Comparison of ENCODE assay signal across 8 cellular contexts in the genomic region with DNA sequence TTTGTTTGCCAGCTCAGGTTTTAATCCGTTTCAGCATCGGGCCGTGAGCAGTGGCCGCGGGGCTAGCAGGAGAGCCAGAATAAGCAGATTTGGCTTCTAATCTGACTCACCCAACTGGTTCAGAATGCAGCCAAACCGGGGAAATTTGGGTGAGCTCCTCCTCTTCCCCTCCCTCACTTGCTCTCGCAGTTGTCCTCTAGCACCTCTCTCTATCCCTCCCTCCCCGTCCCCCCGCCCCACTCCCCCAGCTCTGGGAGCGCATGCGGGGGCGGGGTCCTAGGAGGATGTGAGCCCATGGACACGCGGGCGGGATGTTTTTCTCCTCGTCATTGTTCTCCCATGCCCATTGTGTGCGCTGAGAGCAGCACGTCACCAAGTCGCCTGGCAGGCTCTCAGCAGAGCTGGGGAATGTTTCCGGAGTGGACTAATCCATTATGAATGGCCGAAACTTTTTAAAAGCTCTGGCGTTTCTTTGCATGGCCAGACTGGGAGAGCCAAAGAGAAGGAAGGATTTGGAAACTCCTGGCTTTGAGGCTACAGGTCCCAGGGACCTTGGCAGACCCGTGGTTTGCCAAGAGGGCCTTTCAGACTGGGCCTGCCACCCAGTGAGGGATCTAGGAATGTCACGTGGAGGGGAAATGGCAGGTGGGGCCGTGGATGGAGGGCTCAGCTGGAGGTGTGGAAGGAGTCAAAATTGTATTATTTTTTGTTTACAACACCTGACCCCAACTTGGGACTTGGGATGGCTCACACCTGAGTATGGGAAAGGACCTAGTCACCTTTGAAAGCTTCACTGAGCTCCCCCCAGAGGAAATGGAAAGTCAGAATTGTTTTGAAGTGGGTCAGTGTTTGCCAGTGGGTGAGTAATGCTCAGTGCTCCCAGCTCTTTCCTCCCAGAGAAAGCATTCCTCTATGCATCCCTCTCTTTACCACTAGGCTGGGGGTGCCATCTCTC. TPM values are rescaled to one million over a fixed set of nuclear protein-coding genes. Genes with fewer than 3 reads are reported as not detected.
DNase-seq lines count a peak whose midpoint lies in the region; ATAC-seq and TF ChIP-seq lines count a peak whose summit lies in the region.

No MANE protein-coding gene starts in this region.

- H3K27me3 ChIP-seq in WERI-Rb-1 (ENCODE audit: insufficient read depth, low read depth, severe bottlenecking) (peaks cover 91% of the 10 kb centered on the region), mucosa of rectum (ENCODE audit: control insufficient read depth in 2 of 2, insufficient read depth in 2 of 2, low read length in 2 of 2) (no peaks in the 10 kb centered on the region)

- peaks cover 27% of the 10 kb centered on the region for H3K4me1 Mint-ChIP-seq in Calu3 (ENCODE audit: low read depth, unreplicated experiment)

- H3K9me3 Mint-ChIP-seq in Calu3 (ENCODE audit: low read depth, unreplicated experiment), result no peaks in the 10 kb centered on the region

- TSS peak; percentile 54 for BruUV-seq in Calu3 (replicated peaks; lab: Mats Ljungman, UMichigan)

- intact Hi-C loops in Calu3 (cut with micrococcal nuclease; ENCODE audit: unreplicated experiment), result loop anchor here (5.0 kb wide), 1 partner anchor 34 kb away; no protein-coding TSS in a partner anchor

- peaks cover 21% of the 10 kb centered on the region for H3K9me3 ChIP-seq in WERI-Rb-1 (ENCODE audit: severe bottlenecking)
- H3K9me3 ChIP-seq in mucosa of rectum (ENCODE audit: control insufficient read depth in 2 of 2, low read length in 2 of 2), result no peaks in the 10 kb centered on the region

- H3K27me3 Mint-ChIP-seq in Calu3 (ENCODE audit: unreplicated experiment), result peaks cover 8% of the 10 kb centered on the region

- H3K27ac Mint-ChIP-seq in Calu3 (ENCODE audit: unreplicated experiment), result peak overlapping the region; percentile 83

- H3K27ac ChIP-seq in WERI-Rb-1 (no peak overlapping the region), mucosa of rectum (ENCODE audit: low read depth in 2 of 2, low read length in 2 of 2) (peak overlapping the region; percentile 31 to 35), urinary bladder (ENCODE audit: low read depth) (no peak overlapping the region)

- no peak overlapping the region for H3K9ac ChIP-seq in mucosa of rectum (ENCODE audit: low read depth in 1 of 2, low read length in 2 of 2)

- peak; percentile 82 for DNase-seq in Calu3
- peak; percentile 78 for DNase-seq in LNCaP clone FGC (ENCODE audit: low read depth)
- peak; percentile 79 for DNase-seq in WERI-Rb-1
- DNase-seq in fibroblast of mammary gland (ENCODE audit: low read depth), result peak; percentile 87
- DNase-seq in NCI-H1694 (lab: John Stamatoyannopoulos, UW), result no peak

- peaks cover 14% of the 10 kb centered on the region for H3K36me3 Mint-ChIP-seq in Calu3 (ENCODE audit: insufficient read depth, unreplicated experiment)

- CTCF ChIA-PET in Calu3 (lab: Charles Lee), result interaction anchor here (0.5 to 2.1 kb wide), 15 partner anchors 13 to 278 kb away, joined by 3 to 14 read pairs (median 6); a partner anchor contains a TSS

- no peak for ATAC-seq in HG03097 (IDR thresholded peaks at IDR 0.05; ENCODE audit: low FRiP score, unreplicated experiment)

- H3K4me3 Mint-ChIP-seq in Calu3 (ENCODE audit: low read depth, unreplicated experiment), result peak overlapping the region; percentile 63

- H3K36me3 ChIP-seq in WERI-Rb-1, result no peaks in the 10 kb centered on the region
- H3K36me3 ChIP-seq in mucosa of rectum (ENCODE audit: control insufficient read depth in 2 of 2, insufficient read depth in 2 of 2, low read length in 2 of 2), result no peaks in the 10 kb centered on the region
- H3K36me3 ChIP-seq in urinary bladder (ENCODE audit: insufficient read depth), result no peaks in the 10 kb centered on the region

- H3K4me1 ChIP-seq in mucosa of rectum (ENCODE audit: control insufficient read depth in 2 of 2, insufficient read depth in 2 of 2, low read length in 2 of 2) (peaks cover 0 to 6% of the 10 kb centered on the region in 2 donors), urinary bladder (ENCODE audit: insufficient read depth) (no peaks in the 10 kb centered on the region)

- WGBS in urinary bladder, result under 1% methylated on average over 25 of the region's 25 CpGs

- no peak for TF ChIP-seq CTCF in Calu3 (IDR thresholded peaks at IDR 0.05; ENCODE audit: unreplicated experiment)
- no peak for TF ChIP-seq CTCF in LNCaP clone FGC (IDR thresholded peaks at IDR 0.05; ENCODE audit: control insufficient read depth, extremely low read depth, insufficient read depth)
- no peak for TF ChIP-seq CTCF in WERI-Rb-1 (IDR thresholded peaks at IDR 0.05; ENCODE audit: low read depth, low read length)
- no peak for TF ChIP-seq CTCF in fibroblast of mammary gland (conservative IDR thresholded peaks at IDR 0.05; ENCODE audit: control insufficient read depth, insufficient read depth, low read depth, low read length)

- H3K4me3 ChIP-seq in LNCaP clone FGC (ENCODE audit: low read depth, low read length), result no peak overlapping the region
- peak overlapping the region; percentile 7; the same call in 1 of the 2 replicates for H3K4me3 ChIP-seq in WERI-Rb-1 (ENCODE audit: low read depth, low read length)
- peak overlapping the region; percentile 15 for H3K4me3 ChIP-seq in fibroblast of mammary gland (ENCODE audit: control insufficient read depth, low read depth, low read length)
- H3K4me3 ChIP-seq in mucosa of rectum (ENCODE audit: low read length in 2 of 2), result peak overlapping the region in 1 of 2 donors; percentile 42
- H3K4me3 ChIP-seq in urinary bladder (ENCODE audit: low read depth, low read length), result peak overlapping the region; percentile 4

RNA-seq across cellular contexts. Expression of a gene that starts 39.2 kb away (rescaled TPM):
- total RNA-seq in Calu3 (2022) (42.1 and 44.0 TPM in 2 replicates), urinary bladder (3.5 TPM)
- 6.0 TPM for polyA plus RNA-seq in urinary bladder

Comparison
In these comparisons a context has a peak if more than half of its experiments do, and no peak if none do; other contexts are left out.
1. H3K27ac ChIP-seq: peak in mucosa of rectum (2 of 2); none in WERI-Rb-1 (single experiment) and urinary bladder (single experiment).